Comparison of ENCODE assay signal across 19 cellular contexts in genomic region chr2:54801422-54801821, GRCh38.
DNase-seq lines count a peak whose midpoint lies in the region; ATAC-seq and TF ChIP-seq lines count a peak whose summit lies in the region.
"Had no signal": no experiment of that assay in that cellular context is flagged by ENCODE, and none has a peak within 500 bp of the region (broad histone marks: within the 10 kb centered on the region; RNA-seq: fewer than 3 reads in every experiment).

No MANE protein-coding gene starts in this region.

- H3K27me3 Mint-ChIP-seq in brain: no peaks in the 10 kb centered on the region

- H3K9me3 Mint-ChIP-seq in brain: peaks cover 3 to 10% (median 5%) of the 10 kb centered on the region in 5 experiments

- no peak for ATAC-seq in HG02870 (IDR thresholded peaks at IDR 0.05; ENCODE audit: unreplicated experiment)
- ATAC-seq: Right ventricle myocardium inferior had no signal

- TF ChIP-seq CTCF in brain (conservative IDR thresholded peaks at IDR 0.05) (no peak), foreskin fibroblast (IDR thresholded peaks at IDR 0.05; ENCODE audit: low read depth, low read length) (no peak)

- no peak overlapping the region for H3K4me3 ChIP-seq in foreskin fibroblast (ENCODE audit: low read depth in 1 of 2, low read length in 2 of 2)
- H3K4me3 ChIP-seq: PC-9, SJSA1 had no signal

- H3K36me3 Mint-ChIP-seq in brain: no peaks in the 10 kb centered on the region

- H3K4me3 Mint-ChIP-seq in brain: no peak overlapping the region

- DNase-seq in COR-L47 (lab: John Stamatoyannopoulos, UW) (peak; percentile 78), NCI-H1930 (lab: John Stamatoyannopoulos, UW) (peak; percentile 28 to 32), pons (ENCODE audit: low spot score) (peak; percentile 26), foreskin fibroblast (no peak), activated T-cell treated with anti-CD3 and anti-CD28 coated beads for 4 hours (no peak)
- DNase-seq: DMS153; DND-41; NCI-H1048; NCI-H1436 treated with DMSO at 0.1 percent for 48 hours; NCI-H2029 treated with DMSO at 0.1 percent for 48 hours; NCI-H345; NCI-H510A treated with DMSO at 0.1 percent for 48 hours; NCI-H82; NK-92 treated with Interleukin-12 subunit alpha and Interleukin-12 subunit beta, amount 100 ng/mL, for 24 hours; PC-9 had no signal

- H3K4me1 Mint-ChIP-seq in brain: peaks cover 31% of the 10 kb centered on the region

- H3K27ac Mint-ChIP-seq in brain: peak overlapping the region in 3 of 5 experiments; percentile 18 to 80 (median 77)

Comparison
In these comparisons a context has a peak if more than half of its experiments do, and no peak if none do; other contexts are left out.
1. DNase-seq: peak in COR-L47 (single experiment), NCI-H1930 (2 of 2) and pons (single experiment); none in foreskin fibroblast (0 of 2) and activated T-cell treated with anti-CD3 and anti-CD28 coated beads for 4 hours (single experiment).